ENCODE assay signal across 8 cellular contexts in the genomic region with DNA sequence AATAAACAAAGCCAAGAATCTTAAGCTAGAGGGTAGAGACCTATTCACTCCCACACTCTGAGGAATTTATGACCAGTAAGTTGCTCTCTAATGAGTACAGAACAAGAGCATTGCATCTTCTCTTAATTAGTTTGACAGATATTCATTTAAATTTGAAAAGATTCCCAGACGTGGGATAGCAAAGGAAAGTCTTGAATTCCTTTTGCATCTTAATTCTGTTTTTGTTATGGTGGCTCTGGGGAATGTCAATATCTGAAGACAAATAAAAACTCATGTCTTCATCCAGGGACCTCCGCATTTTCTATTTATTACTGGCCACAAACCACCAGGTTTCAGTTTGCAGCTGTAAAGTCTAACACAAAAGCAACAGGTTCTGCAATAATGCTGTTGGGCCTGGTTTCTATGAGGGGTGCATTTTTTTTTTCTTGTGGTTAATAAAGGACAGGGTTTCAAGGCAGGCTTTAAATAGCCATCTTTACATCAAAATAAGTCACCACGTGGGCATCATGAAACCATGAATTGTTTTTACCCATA.
A peak's percentile ranks its signal among the peaks of the same experiment; 100 is the strongest.
DNase-seq lines count a peak whose midpoint lies in the region; ATAC-seq, FAIRE-seq and TF ChIP-seq lines count a peak whose summit lies in the region.

No MANE protein-coding gene starts in this region.

- H3K27me3 ChIP-seq in astrocyte (ENCODE audit: insufficient read depth, low read length) (no peaks in the 10 kb centered on the region), pancreas (no peaks in the 10 kb centered on the region)

- H3K27ac ChIP-seq in astrocyte (ENCODE audit: low read depth, low read length), result peak overlapping the region; percentile 27
- H3K27ac ChIP-seq in pancreas, result no peak overlapping the region

- intact Hi-C loops in pancreas (cut with DNase I), result no loop called here

- 74 to 76% methylated on average over 3 of the region's 3 CpGs for WGBS in pancreas, 2 donors

- H3K36me3 ChIP-seq in astrocyte (ENCODE audit: insufficient read depth, low read length), result no peaks in the 10 kb centered on the region
- H3K36me3 ChIP-seq in pancreas, result no peaks in the 10 kb centered on the region

- CTCF ChIA-PET in AG04449 (lab: Yijun Ruan, JAX), result interaction anchor here (1.0 to 1.1 kb wide), 4 partner anchors 11 to 122 kb away, joined by 3 to 5 read pairs (median 4); no protein-coding TSS in a partner anchor

- DNase-seq in AG04449 (ENCODE audit: low read depth, low spot score) (peak; percentile 76), astrocyte (ENCODE audit: low read depth) (peak; percentile 73), NCI-H1930 (lab: John Stamatoyannopoulos, UW) (no peak), cortex of kidney (lab: John Stamatoyannopoulos, UW) (no peak), pancreas (no peak), AML-193 (lab: John Stamatoyannopoulos, UW) (no peak)

- H4K20me1 ChIP-seq in astrocyte (ENCODE audit: insufficient read depth, low read length), result no peaks in the 10 kb centered on the region

- FAIRE-seq in astrocyte (lab: Jason Lieb, UNC) (peak; percentile 56), pancreas (lab: Jason Lieb, UNC) (no peak)

- no peak overlapping the region for H3K9ac ChIP-seq in astrocyte (ENCODE audit: low read length)

- POLR2A ChIA-PET in AG04449 (lab: Yijun Ruan, JAX), result interaction anchor here (0.8 kb wide), 1 partner anchor 17 kb away, joined by 5 read pairs; no protein-coding TSS in a partner anchor

- H3K9me3 ChIP-seq in astrocyte (ENCODE audit: insufficient read depth, low read depth, low read length) (no peaks in the 10 kb centered on the region), pancreas (no peaks in the 10 kb centered on the region)

- ATAC-seq in GM19351 (IDR thresholded peaks at IDR 0.05; ENCODE audit: unreplicated experiment), result peak; percentile 93
- peak; percentile 81 for ATAC-seq in HG03060 (IDR thresholded peaks at IDR 0.05; ENCODE audit: low read depth, unreplicated experiment)
- ATAC-seq in pancreas, result no peak

- H3K9me3 Mint-ChIP-seq in astrocyte (ENCODE audit: unreplicated experiment), result no peaks in the 10 kb centered on the region

- H3K79me2 ChIP-seq in astrocyte (ENCODE audit: insufficient read depth, low read length), result no peaks in the 10 kb centered on the region

- peak overlapping the region; percentile 2 for H3K4me3 Mint-ChIP-seq in astrocyte (ENCODE audit: unreplicated experiment)

- no peak for TF ChIP-seq CTCF in AG04449 (IDR thresholded peaks at IDR 0.05; ENCODE audit: insufficient read depth, low read length, missing control alignments)
- TF ChIP-seq CTCF in astrocyte (IDR thresholded peaks at IDR 0.05; ENCODE audit: insufficient read depth, low read depth, low read length), result no peak
- TF ChIP-seq CTCF in pancreas (IDR thresholded peaks at IDR 0.05), result no peak

- H3K27ac Mint-ChIP-seq in astrocyte (ENCODE audit: unreplicated experiment), result peak overlapping the region; percentile 92

- peaks cover 8% of the 10 kb centered on the region for H3K36me3 Mint-ChIP-seq in astrocyte (ENCODE audit: low read depth, unreplicated experiment)

- peak overlapping the region; percentile 43 for H3K4me2 ChIP-seq in astrocyte (ENCODE audit: low read length)

- H2AFZ ChIP-seq in astrocyte (ENCODE audit: low read depth, low read length), result no peak overlapping the region

- H3K4me3 ChIP-seq in AG04449 (ENCODE audit: low read depth, low read length), result no peak overlapping the region
- H3K4me3 ChIP-seq in astrocyte (ENCODE audit: insufficient read depth, low read depth, low read length), result no peak overlapping the region
- no peak overlapping the region for H3K4me3 ChIP-seq in pancreas

- H3K4me1 ChIP-seq in astrocyte (ENCODE audit: insufficient read depth, low read length) (peaks cover 35% of the 10 kb centered on the region), pancreas (peaks cover 4 to 18% (median 14%) of the 10 kb centered on the region in 3 donors)

- peaks cover 64% of the 10 kb centered on the region for H3K4me1 Mint-ChIP-seq in astrocyte (ENCODE audit: low read depth, unreplicated experiment)

- no peaks in the 10 kb centered on the region for H3K27me3 Mint-ChIP-seq in astrocyte (ENCODE audit: low read depth, unreplicated experiment)

Comparison
In these comparisons a context has a peak if more than half of its experiments do, and no peak if none do; other contexts are left out.
1. DNase-seq: peak in AG04449 (single experiment) and astrocyte (single experiment); none in NCI-H1930 (0 of 2), cortex of kidney (single experiment), pancreas (0 of 6) and AML-193 (0 of 2).
2. ATAC-seq: peak in GM19351 (single experiment) and HG03060 (single experiment); none in pancreas (0 of 4).